ENCODE assay signal across 33 cellular contexts in genomic region chr6:135379647-135380046, GRCh38.
"Had no signal": no experiment of that assay in that cellular context is flagged by ENCODE, and none has a peak within 500 bp of the region (broad histone marks: within the 10 kb centered on the region; RNA-seq: fewer than 3 reads in every experiment).

No MANE protein-coding gene starts in this region.

- ATAC-seq: activated naive CD4-positive, alpha-beta T cell treated with anti-CD3 and anti-CD28 coated beads, Interleukin-2, amount 50 U/mL, for 72 hours; activated naive CD8-positive, alpha-beta T cell treated with anti-CD3 and anti-CD28 coated beads, Interleukin-2, amount 50 U/mL, for 24 hours; activated T-cell treated with anti-CD3 and anti-CD28 coated beads, Interleukin-2, amount 50 U/mL, for 4 hours; activated T-cell treated with anti-CD3 and anti-CD28 coated beads, Interleukin-2, amount 50 U/mL, for 72 hours; activated T-helper 17 cell treated with anti-CD3 and anti-CD28 coated beads, Interleukin-2, amount 50 U/mL, for 72 hours; body of pancreas had no signal

- H3K4me1 ChIP-seq: adrenal gland, ascending aorta, body of pancreas, breast epithelium had no signal

- H3K9me3 ChIP-seq: adrenal gland, ascending aorta, body of pancreas, breast epithelium had no signal

- H3K27me3 ChIP-seq: adrenal gland, ascending aorta, body of pancreas, brain microvascular endothelial cell, breast epithelium, cardiac muscle cell had no signal

- H3K4me3 ChIP-seq: adrenal gland, ascending aorta, body of pancreas, breast epithelium, cardiac muscle cell had no signal

- FAIRE-seq: astrocyte, bronchial epithelial cell had no signal

- H3K36me3 ChIP-seq: adrenal gland, ascending aorta, brain microvascular endothelial cell, breast epithelium, cardiac muscle cell had no signal

- H3K27ac ChIP-seq: adrenal gland, ascending aorta, body of pancreas, brain microvascular endothelial cell, breast epithelium, cardiac muscle cell had no signal

- DNase-seq: activated effector memory CD4-positive, alpha-beta T cell treated with anti-CD3 and anti-CD28 coated beads, Interleukin-2, amount 50 U/mL, for 16 hours; activated effector memory CD4-positive, alpha-beta T cell treated with Interleukin-2 at 50 U/mL for 16 hours; activated gamma-delta T cell; activated gamma-delta T cell treated with Interleukin-2 at 50 U/mL for 16 hours; activated naive CD4-positive, alpha-beta T cell; activated naive CD4-positive, alpha-beta T cell treated with anti-CD3 and anti-CD28 coated beads for 36 hours; activated naive CD4-positive, alpha-beta T cell treated with anti-CD3 and anti-CD28 coated beads, Interleukin-2, amount 10 ng/mL, durations not matched to agents 7 days and 5 days; activated naive CD4-positive, alpha-beta T cell treated with anti-CD3 and anti-CD28 coated beads, Interleukin-2, amount 50 U/mL, for 16 hours; activated naive CD4-positive, alpha-beta T cell treated with Interleukin-2 at 50 U/mL for 16 hours; activated naive CD8-positive, alpha-beta T cell treated with anti-CD3 and anti-CD28 coated beads for 36 hours; activated naive CD8-positive, alpha-beta T cell treated with anti-CD3 and anti-CD28 coated beads, Interleukin-2, amount 10 ng/mL, durations not matched to agents 7 days and 5 days; activated naive CD8-positive, alpha-beta T cell treated with anti-CD3 and anti-CD28 coated beads, Interleukin-2, amount 50 U/mL, for 24 hours; activated T-cell treated with anti-CD3 and anti-CD28 coated beads, Interleukin-2, amount 50 U/mL, for 24 hours; activated T-cell treated with anti-CD3 and anti-CD28 coated beads, Interleukin-2, amount 50 U/mL, for 4 hours; activated T-cell treated with anti-CD3 and anti-CD28 coated beads, Interleukin-2, amount 50 U/mL, for 48 hours; activated T-cell treated with anti-CD3 and anti-CD28 coated beads, Interleukin-2, amount 50 U/mL, for 72 hours; adrenal gland; amniotic stem cell; amygdala; anterior cingulate cortex; aorta; body of pancreas; brain microvascular endothelial cell; caudate nucleus; central memory CD4-positive, alpha-beta T cell; cerebellar nuclear complex had no signal
